In the genomic region with DNA sequence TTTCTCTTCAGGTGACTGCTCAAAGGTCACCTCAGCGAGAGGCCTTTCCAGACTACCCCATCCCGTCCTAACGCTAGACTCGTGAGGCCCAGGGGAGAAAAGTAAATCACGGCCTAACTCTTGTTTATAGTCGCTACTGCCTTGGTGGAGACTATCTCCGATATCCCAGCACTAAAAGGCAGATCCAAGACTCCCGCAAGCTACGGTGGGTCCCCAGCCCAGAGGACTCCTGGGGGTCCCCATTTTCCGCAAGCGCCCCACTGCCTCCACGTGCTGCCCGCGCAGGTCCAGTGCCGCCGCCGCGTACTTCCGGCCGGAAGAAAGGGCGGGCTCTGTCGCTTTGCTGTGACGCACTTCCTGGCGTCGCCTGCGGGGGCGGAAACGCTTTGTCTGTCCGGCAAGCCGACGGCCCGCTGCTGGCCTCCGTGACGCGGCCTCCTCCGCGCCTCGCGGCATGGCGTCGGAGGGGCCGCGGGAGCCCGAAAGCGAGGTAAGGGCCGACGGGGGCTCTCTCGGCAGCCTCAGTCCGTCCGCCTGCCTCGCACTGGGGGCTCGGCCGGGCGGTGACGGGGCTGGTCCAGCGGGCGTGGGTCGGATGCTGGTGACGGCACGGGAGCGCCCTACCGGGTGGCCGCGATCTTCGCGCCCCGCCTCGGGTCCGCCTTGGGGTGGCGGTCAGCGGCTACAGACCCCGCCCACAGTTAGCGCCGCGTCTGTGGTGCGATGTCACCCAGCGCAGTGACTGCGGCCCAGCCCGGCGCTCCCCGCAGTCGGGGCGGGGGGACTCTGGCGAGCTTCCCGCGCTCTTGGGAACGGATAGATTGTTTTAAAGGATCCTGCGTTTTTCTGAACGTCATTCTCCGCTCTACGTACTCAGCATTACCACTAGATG, we compare ENCODE assay signal across 8 cellular contexts. TPM values are rescaled to one million over a fixed set of nuclear protein-coding genes. Genes with fewer than 3 reads are reported as not detected.
DNase-seq lines count a peak whose midpoint lies in the region; ATAC-seq and TF ChIP-seq lines count a peak whose summit lies in the region.

A gene with protein sequence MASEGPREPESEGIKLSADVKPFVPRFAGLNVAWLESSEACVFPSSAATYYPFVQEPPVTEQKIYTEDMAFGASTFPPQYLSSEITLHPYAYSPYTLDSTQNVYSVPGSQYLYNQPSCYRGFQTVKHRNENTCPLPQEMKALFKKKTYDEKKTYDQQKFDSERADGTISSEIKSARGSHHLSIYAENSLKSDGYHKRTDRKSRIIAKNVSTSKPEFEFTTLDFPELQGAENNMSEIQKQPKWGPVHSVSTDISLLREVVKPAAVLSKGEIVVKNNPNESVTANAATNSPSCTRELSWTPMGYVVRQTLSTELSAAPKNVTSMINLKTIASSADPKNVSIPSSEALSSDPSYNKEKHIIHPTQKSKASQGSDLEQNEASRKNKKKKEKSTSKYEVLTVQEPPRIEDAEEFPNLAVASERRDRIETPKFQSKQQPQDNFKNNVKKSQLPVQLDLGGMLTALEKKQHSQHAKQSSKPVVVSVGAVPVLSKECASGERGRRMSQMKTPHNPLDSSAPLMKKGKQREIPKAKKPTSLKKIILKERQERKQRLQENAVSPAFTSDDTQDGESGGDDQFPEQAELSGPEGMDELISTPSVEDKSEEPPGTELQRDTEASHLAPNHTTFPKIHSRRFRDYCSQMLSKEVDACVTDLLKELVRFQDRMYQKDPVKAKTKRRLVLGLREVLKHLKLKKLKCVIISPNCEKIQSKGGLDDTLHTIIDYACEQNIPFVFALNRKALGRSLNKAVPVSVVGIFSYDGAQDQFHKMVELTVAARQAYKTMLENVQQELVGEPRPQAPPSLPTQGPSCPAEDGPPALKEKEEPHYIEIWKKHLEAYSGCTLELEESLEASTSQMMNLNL (plus strand): TSS at position 378 of the 892 bp plus-strand sequence. CDS start 77 bp downstream, at position 455.

- peaks cover 19% of the 10 kb centered on the region for H3K4me1 Mint-ChIP-seq in Caco-2 (ENCODE audit: low read depth, unreplicated experiment)

- H3K27me3 Mint-ChIP-seq in Caco-2 (ENCODE audit: insufficient read depth, unreplicated experiment) = no peaks in the 10 kb centered on the region

- intact Hi-C loops in Caco-2 (cut with micrococcal nuclease; ENCODE audit: unreplicated experiment) = loop anchor here (1.0 to 10.0 kb wide), 2 partner anchors 134 to 231 kb away; no protein-coding TSS in a partner anchor

- peak in 1 of 2 experiments; percentile 48 for TF ChIP-seq CTCF in Caco-2 (IDR thresholded peaks at IDR 0.05; ENCODE audit: insufficient read depth in 1 of 2, low read depth in 1 of 2, low read length in 1 of 2, severe bottlenecking in 1 of 2, unreplicated experiment in 1 of 2)

- peak within 1 kb of the TSS; percentile 89 for H3K27ac Mint-ChIP-seq in Caco-2 (ENCODE audit: unreplicated experiment)

- peak; percentile 83 for ATAC-seq in GM21360 (IDR thresholded peaks at IDR 0.05; ENCODE audit: unreplicated experiment)

- H3K27me3 ChIP-seq in Caco-2 (replicated peaks; ENCODE audit: control insufficient read depth, insufficient read depth, low read length) = no peaks in the 10 kb centered on the region
- H3K27me3 ChIP-seq in effector memory CD4-positive, alpha-beta T cell (replicated peaks; ENCODE audit: control insufficient read depth, insufficient read depth, low read length, poor library complexity, severe bottlenecking) = no peaks in the 10 kb centered on the region

- no peaks in the 10 kb centered on the region for H3K36me3 ChIP-seq in Caco-2 (ENCODE audit: control insufficient read depth, insufficient read depth, low read length)
- H3K36me3 ChIP-seq in effector memory CD4-positive, alpha-beta T cell (ENCODE audit: control insufficient read depth, insufficient read depth, low read length) = peaks cover 6% of the 10 kb centered on the region

- peak; percentile 91 to 92 for DNase-seq in Caco-2
- peak; percentile 99 for DNase-seq in HT1080 (ENCODE audit: low read depth)
- DNase-seq in NOMO-1 (lab: John Stamatoyannopoulos, UW; ENCODE audit: unreplicated experiment in 2 of 2) = peak; percentile 79
- DNase-seq in effector memory CD4-positive, alpha-beta T cell = peak; percentile 87 to 90 (median 88)
- peak; percentile 94 for DNase-seq in medulla oblongata (ENCODE audit: extremely low spot score)
- DNase-seq in stimulated activated CD8-positive, alpha-beta memory T cell treated with anti-CD3 and anti-CD28 coated beads, Interleukin-12 subunit alpha, Interleukin-12 subunit beta, amount 100 ng/mL, for 1 hour (ENCODE audit: low read depth) = peak; percentile 89

- no peaks in the 10 kb centered on the region for H3K9me3 ChIP-seq in Caco-2
- H3K9me3 ChIP-seq in effector memory CD4-positive, alpha-beta T cell (ENCODE audit: control insufficient read depth, low read length) = no peaks in the 10 kb centered on the region

- POLR2A ChIA-PET in Caco-2 (lab: Charles Lee) = no interaction called here
- POLR2A ChIA-PET in activated CD8-positive, alpha-beta memory T cell treated with anti-CD3 and anti-CD28 coated beads for 36 hours (lab: Charles Lee) = interaction anchor here (0.7 to 1.0 kb wide), 4 partner anchors 8 to 204 kb away, joined by 3 read pairs; no protein-coding TSS in a partner anchor

- H3K9me3 Mint-ChIP-seq in Caco-2 (ENCODE audit: unreplicated experiment) = no peaks in the 10 kb centered on the region

- H3K4me3 ChIP-seq in Caco-2 (ENCODE audit: low read depth, low read length) = peak within 1 kb of the TSS; percentile 64
- H3K4me3 ChIP-seq in effector memory CD4-positive, alpha-beta T cell (ENCODE audit: insufficient read depth, low read depth, low read length, poor library complexity, severe bottlenecking) = peak within 1 kb of the TSS; percentile 83

- CTCF ChIA-PET in Caco-2 (lab: Charles Lee) = interaction anchor here (0.6 to 1.6 kb wide), 4 partner anchors 9 to 784 kb away, joined by 3 to 4 read pairs (median 3); no protein-coding TSS in a partner anchor
- CTCF ChIA-PET in activated CD8-positive, alpha-beta memory T cell treated with anti-CD3 and anti-CD28 coated beads for 36 hours (lab: Charles Lee) = interaction anchor here (0.6 kb wide), 1 partner anchor 221 kb away, joined by 3 read pairs; no protein-coding TSS in a partner anchor

- no TSS peak for BruUV-seq in Caco-2 (replicated peaks; lab: Mats Ljungman, UMichigan)

- H3K4me1 ChIP-seq in Caco-2 = peaks cover 14% of the 10 kb centered on the region
- H3K4me1 ChIP-seq in effector memory CD4-positive, alpha-beta T cell (ENCODE audit: control insufficient read depth, insufficient read depth, low read length, poor library complexity, severe bottlenecking) = peaks cover 17% of the 10 kb centered on the region

- H3K27ac ChIP-seq in effector memory CD4-positive, alpha-beta T cell (ENCODE audit: insufficient read depth, low read length, poor library complexity, severe bottlenecking) = peak within 1 kb of the TSS; percentile 100

- peaks cover 47% of the 10 kb centered on the region for H3K36me3 Mint-ChIP-seq in Caco-2 (ENCODE audit: insufficient read depth, unreplicated experiment)

- peak within 1 kb of the TSS; percentile 73 for H3K4me3 Mint-ChIP-seq in Caco-2 (ENCODE audit: unreplicated experiment)

RNA-seq across cellular contexts. Expression of the gene that starts here (rescaled TPM):
- total RNA-seq in Caco-2 (2022) = 21.0 and 23.2 TPM in 2 replicates
- 21.8 and 24.2 TPM in 2 replicates for total RNA-seq in HT1080 (2014; rRNA removed; shearing (Covaris generic))
- 26.2 and 34.1 TPM in 2 replicates for polyA plus RNA-seq in HT1080 (2015; cell fraction: cytosol; rRNA removed)
- polyA plus RNA-seq in HT1080 (2015; cell fraction: nucleus; rRNA removed) = 61.0 and 64.9 TPM in 2 replicates
- total RNA-seq in activated CD8-positive, alpha-beta memory T cell treated with anti-CD3 and anti-CD28 coated beads for 36 hours = 10 to 100 TPM; 35.0 to 36.5 TPM

Comparison
In these comparisons a context has a peak if more than half of its experiments do, and no peak if none do; other contexts are left out.
1. Peak in every context shown above with its lines: DNase-seq, ATAC-seq, H3K4me3 ChIP-seq and H3K27ac ChIP-seq.